In the genomic region with DNA sequence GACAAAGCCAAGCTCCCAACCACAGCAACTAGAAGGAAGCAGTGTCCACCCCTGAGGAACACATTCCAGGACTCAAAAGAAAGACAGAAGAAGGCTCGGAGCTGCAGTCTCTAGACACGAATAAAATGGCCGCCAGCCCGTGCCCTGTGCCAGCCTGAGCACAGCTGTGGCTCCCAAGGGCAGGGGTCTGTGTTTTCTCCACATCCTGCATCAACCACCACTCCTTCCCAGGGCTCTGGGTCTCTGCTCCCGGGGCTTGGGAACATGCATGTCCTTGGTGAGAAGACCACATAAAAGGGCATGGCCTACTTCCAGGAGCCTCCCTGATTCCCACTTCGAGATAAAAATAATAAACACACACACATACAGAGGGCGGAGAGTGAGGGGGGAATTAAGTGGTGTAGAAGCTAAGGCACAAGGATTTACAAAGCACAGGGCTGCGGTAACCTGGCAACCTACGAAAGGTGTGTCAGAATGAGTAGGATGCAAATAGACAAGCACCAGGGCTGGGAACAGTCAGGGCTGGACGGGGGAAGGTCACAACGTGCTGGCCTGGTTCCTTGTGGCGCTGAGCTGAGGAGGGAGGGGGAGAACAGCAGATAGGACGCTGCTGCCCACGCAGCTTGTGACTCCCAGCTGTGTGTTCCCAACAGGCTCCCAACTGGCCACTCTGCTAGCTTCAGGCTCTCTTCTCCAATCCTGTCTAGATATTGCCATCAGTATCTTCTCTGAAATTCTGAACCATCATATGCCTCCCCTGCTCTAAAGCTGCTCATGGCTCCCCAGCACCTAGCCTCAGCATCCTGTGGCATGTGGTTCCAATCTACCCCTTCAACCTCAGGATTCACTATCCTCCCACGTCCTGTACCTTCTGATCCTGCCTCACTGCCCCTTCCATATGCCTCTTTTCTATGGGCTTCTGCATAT, we compare ENCODE assay signal across 9 cellular contexts.
A peak's percentile ranks its signal among the peaks of the same experiment; 100 is the strongest.
DNase-seq lines count a peak whose midpoint lies in the region; ATAC-seq and TF ChIP-seq lines count a peak whose summit lies in the region.
"Had no signal": no experiment of that assay in that cellular context is flagged by ENCODE, and none has a peak within 500 bp of the region (broad histone marks: within the 10 kb centered on the region; RNA-seq: fewer than 3 reads in every experiment).

No MANE protein-coding gene starts in this region.

- H3K36me3 ChIP-seq in urinary bladder (ENCODE audit: insufficient read depth): no peaks in the 10 kb centered on the region

- H3K4me3 ChIP-seq in fibroblast of mammary gland (ENCODE audit: control insufficient read depth, low read depth, low read length) (no peak overlapping the region), urinary bladder (ENCODE audit: low read depth, low read length) (no peak overlapping the region)

- 40% methylated on average over 15 of the region's 15 CpGs for WGBS in urinary bladder

- peak overlapping the region; percentile 74 for H3K27ac ChIP-seq in urinary bladder (ENCODE audit: low read depth)

- peaks cover 50 to 58% of the 10 kb centered on the region in 2 donors for H3K4me1 Mint-ChIP-seq in natural killer cell treated with Interleukin-12 subunit alpha and Interleukin-12 subunit beta and Interleukin-15 and Interleukin-18, amount 100 ng/mL, for 72 hours (ENCODE audit: low read depth in 2 of 2)

- H3K4me3 Mint-ChIP-seq in natural killer cell treated with Interleukin-12 subunit alpha and Interleukin-12 subunit beta and Interleukin-15 and Interleukin-18, amount 100 ng/mL, for 72 hours: peak overlapping the region; percentile 19

- ATAC-seq in natural killer cell treated with Interleukin-12 subunit alpha and Interleukin-12 subunit beta and Interleukin-15 and Interleukin-18, amount 100 ng/mL, for 72 hours: peak; percentile 5 to 45

- H3K4me1 ChIP-seq in urinary bladder (ENCODE audit: insufficient read depth): no peaks in the 10 kb centered on the region

- H3K27me3 Mint-ChIP-seq in natural killer cell treated with Interleukin-12 subunit alpha and Interleukin-12 subunit beta and Interleukin-15 and Interleukin-18, amount 100 ng/mL, for 72 hours: no peaks in the 10 kb centered on the region

- TF ChIP-seq CTCF in fibroblast of mammary gland (conservative IDR thresholded peaks at IDR 0.05; ENCODE audit: control insufficient read depth, insufficient read depth, low read depth, low read length): no peak

- peak; percentile 54 for DNase-seq in activated CD8-positive, alpha-beta memory T cell treated with anti-CD3 and anti-CD28 coated beads for 24 hours
- DNase-seq in activated CD8-positive, alpha-beta memory T cell treated with anti-CD3 and anti-CD28 coated beads, Interleukin-2, amount 50 U/mL, for 4 hours: no peak
- DNase-seq in fibroblast of mammary gland (ENCODE audit: low read depth) (peak; percentile 24), SIG-M5 (lab: John Stamatoyannopoulos, UW) (no peak), GOT3 (lab: John Stamatoyannopoulos, UW) (no peak)
- no peak for DNase-seq in natural killer cell treated with Interleukin-12 subunit alpha and Interleukin-12 subunit beta and Interleukin-15 and Interleukin-18, amount 100 ng/mL, for 72 hours (ENCODE audit: low spot score)
- no peak for DNase-seq in activated effector memory CD4-positive, alpha-beta T cell treated with Interleukin-2 at 50 U/mL for 16 hours
- DNase-seq: SHP77 had no signal

- H3K9me3 Mint-ChIP-seq in natural killer cell treated with Interleukin-12 subunit alpha and Interleukin-12 subunit beta and Interleukin-15 and Interleukin-18, amount 100 ng/mL, for 72 hours: no peaks in the 10 kb centered on the region

- H3K27ac Mint-ChIP-seq in natural killer cell treated with Interleukin-12 subunit alpha and Interleukin-12 subunit beta and Interleukin-15 and Interleukin-18, amount 100 ng/mL, for 72 hours: peak overlapping the region; percentile 34 to 59

- peaks cover 4% of the 10 kb centered on the region for H3K36me3 Mint-ChIP-seq in natural killer cell treated with Interleukin-12 subunit alpha and Interleukin-12 subunit beta and Interleukin-15 and Interleukin-18, amount 100 ng/mL, for 72 hours

Comparison
In these comparisons a context has a peak if more than half of its experiments do, and no peak if none do; other contexts are left out.
1. DNase-seq: peak in activated CD8-positive, alpha-beta memory T cell treated with anti-CD3 and anti-CD28 coated beads for 24 hours (single experiment) and fibroblast of mammary gland (single experiment); none in activated CD8-positive, alpha-beta memory T cell treated with anti-CD3 and anti-CD28 coated beads, Interleukin-2, amount 50 U/mL, for 4 hours (single experiment), natural killer cell treated with Interleukin-12 subunit alpha and Interleukin-12 subunit beta and Interleukin-15 and Interleukin-18, amount 100 ng/mL, for 72 hours (single experiment), activated effector memory CD4-positive, alpha-beta T cell treated with Interleukin-2 at 50 U/mL for 16 hours (single experiment), SIG-M5 (single experiment) and GOT3 (single experiment).